Comparison of ENCODE assay signal across 18 cellular contexts in the genomic region with DNA sequence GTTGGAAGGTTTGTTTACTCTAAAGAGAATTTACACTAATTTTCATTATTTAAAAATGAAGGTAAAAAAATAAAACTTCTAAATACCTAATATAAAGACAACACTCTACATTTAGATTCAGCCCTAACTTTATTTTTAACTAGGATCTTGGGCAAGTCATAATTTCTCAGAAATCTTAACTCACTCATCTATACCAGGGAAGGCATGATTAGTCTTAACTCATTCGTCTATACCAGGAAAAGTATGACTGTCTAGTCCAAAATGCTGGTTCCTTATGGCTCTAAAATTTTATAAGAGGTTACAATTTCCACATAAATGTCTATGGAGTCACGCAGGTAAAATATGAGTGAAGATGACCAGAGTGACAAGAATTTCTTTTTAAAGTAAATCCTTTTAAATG. TPM values are rescaled to one million over a fixed set of nuclear protein-coding genes. Genes with fewer than 3 reads are reported as not detected.
DNase-seq lines count a peak whose midpoint lies in the region; ATAC-seq, FAIRE-seq and TF ChIP-seq lines count a peak whose summit lies in the region.
"Had no signal": no experiment of that assay in that cellular context is flagged by ENCODE, and none has a peak within 500 bp of the region (broad histone marks: within the 10 kb centered on the region; RNA-seq: fewer than 3 reads in every experiment).

No MANE protein-coding gene starts in this region.

- TF ChIP-seq EP300 in K562 (IDR thresholded peaks at IDR 0.05; ENCODE audit: low read length): no peak

- no peak overlapping the region; a peak in 1 of 4 replicates for H3K9ac ChIP-seq in K562 (ENCODE audit: insufficient read depth in 1 of 2, low read depth in 2 of 2, low read length in 2 of 2)

- no peaks in the 10 kb centered on the region for H3K27me3 ChIP-seq in K562 (ENCODE audit: control insufficient read depth in 2 of 2, insufficient read depth in 2 of 2, low read length in 2 of 2)

- H4K20me1 ChIP-seq in K562 (replicated peaks; ENCODE audit: control insufficient read depth, insufficient read depth, low read length): no peaks in the 10 kb centered on the region

- H3K36me3 ChIP-seq in K562 (ENCODE audit: control insufficient read depth, insufficient read depth, low read length): no peaks in the 10 kb centered on the region; the same call in 2 of the 3 replicates

- peak overlapping the region; percentile 8; the same call in 2 of the 3 replicates for H3K27ac ChIP-seq in K562 (ENCODE audit: extremely low read depth, low read depth, low read length)

- ATAC-seq in stimulated activated naive CD8-positive, alpha-beta T cell treated with anti-CD3 and anti-CD28 coated beads, Interleukin-15, amount 100 ng/mL, for 72 hours: no peak
- ATAC-seq in K562 (no peak), HG03175 (IDR thresholded peaks at IDR 0.05; ENCODE audit: unreplicated experiment) (no peak)
- peak; percentile 82 for ATAC-seq in stimulated activated effector memory CD8-positive, alpha-beta T cell treated with anti-CD3 and anti-CD28 coated beads, Interleukin-12 subunit alpha, Interleukin-12 subunit beta, amount 100 ng/mL, for 72 hours

- BruUV-seq in K562 (replicated peaks; lab: Mats Ljungman, UMichigan): no TSS peak

- in situ Hi-C loops in K562 (cut with MboI): no loop called here

- no peak for TF ChIP-seq POLR2A in K562 (conservative IDR thresholded peaks at IDR 0.05)

- peaks cover 0 to 44% of the 10 kb centered on the region in 2 experiments; a peak in 4 of 5 replicates for H3K4me1 ChIP-seq in K562 (replicated peaks in 1 of 2; ENCODE audit: control insufficient read depth in 2 of 2, insufficient read depth in 2 of 2, low read length in 2 of 2)

- peak overlapping the region; percentile 18; the same call in 1 of the 2 replicates for H2AFZ ChIP-seq in K562 (ENCODE audit: low read depth, low read length)

- H3K4me2 ChIP-seq in K562 (ENCODE audit: insufficient read depth, low read length): no peak overlapping the region

- TF ChIP-seq CTCF in K562 (IDR thresholded peaks at IDR 0.05 in 2 of 3, conservative IDR thresholded peaks at IDR 0.05 in 1 of 3; ENCODE audit: insufficient read depth in 2 of 3, low read depth in 1 of 3, low read length in 3 of 3): no peak

- peaks cover 10% of the 10 kb centered on the region for H3K36me3 Mint-ChIP-seq in stimulated activated naive CD8-positive, alpha-beta T cell treated with anti-CD3 and anti-CD28 coated beads, Interleukin-15, Interleukin-2, amounts not matched to agents 100 ng/mL and 50 ng/mL, for 24 hours (ENCODE audit: low read depth)
- H3K36me3 Mint-ChIP-seq in stimulated activated effector memory CD8-positive, alpha-beta T cell treated with anti-CD3 and anti-CD28 coated beads, Interleukin-12 subunit alpha, Interleukin-12 subunit beta, amount 100 ng/mL, for 72 hours: no peaks in the 10 kb centered on the region

- WGBS in K562 (ENCODE audit: insufficient coverage, low coverage, missing lambda C conversion rate): 42% methylated on average over 2 of the region's 2 CpGs

- no peaks in the 10 kb centered on the region for H3K4me1 Mint-ChIP-seq in stimulated activated naive CD8-positive, alpha-beta T cell treated with anti-CD3 and anti-CD28 coated beads, Interleukin-15, Interleukin-2, amounts not matched to agents 100 ng/mL and 50 ng/mL, for 24 hours (ENCODE audit: low read depth)
- H3K4me1 Mint-ChIP-seq in stimulated activated naive CD8-positive, alpha-beta T cell treated with anti-CD3 and anti-CD28 coated beads, Interleukin-15, amount 100 ng/mL, for 72 hours: peaks cover 6% of the 10 kb centered on the region
- H3K4me1 Mint-ChIP-seq in stimulated activated effector memory CD8-positive, alpha-beta T cell treated with anti-CD3 and anti-CD28 coated beads, Interleukin-12 subunit alpha, Interleukin-12 subunit beta, amount 100 ng/mL, for 72 hours: no peaks in the 10 kb centered on the region

- no peak for DNase-seq in stimulated activated naive CD8-positive, alpha-beta T cell treated with anti-CD3 and anti-CD28 coated beads, Interleukin-15, amount 100 ng/mL, for 72 hours
- DNase-seq in K562 (ENCODE audit: extremely low read depth in 1 of 4, low spot score in 3 of 4): no peak
- no peak for DNase-seq in stimulated activated effector memory CD8-positive, alpha-beta T cell treated with anti-CD3 and anti-CD28 coated beads, Interleukin-12 subunit alpha, Interleukin-12 subunit beta, amount 100 ng/mL, for 72 hours (ENCODE audit: low spot score in 2 of 2)
- no peak for DNase-seq in NK-92 (lab: John Stamatoyannopoulos, UW; ENCODE audit: unreplicated experiment)
- DNase-seq: C1 segment of cervical spinal cord; Calu3; CD4-positive, alpha-beta memory T cell; COR-L47; DMS53; DMS79 treated with DMSO at 0.1 percent for 48 hours; GF-D8; GOT3; HCEC 1CT had no signal

- H3K9me1 ChIP-seq in K562 (ENCODE audit: control insufficient read depth, insufficient read depth, low read length): no peaks in the 10 kb centered on the region

- peak overlapping the region; percentile 23 for H3K27ac Mint-ChIP-seq in stimulated activated naive CD8-positive, alpha-beta T cell treated with anti-CD3 and anti-CD28 coated beads, Interleukin-15, Interleukin-2, amounts not matched to agents 100 ng/mL and 50 ng/mL, for 24 hours
- H3K27ac Mint-ChIP-seq in stimulated activated naive CD8-positive, alpha-beta T cell treated with anti-CD3 and anti-CD28 coated beads, Interleukin-15, amount 100 ng/mL, for 72 hours: no peak overlapping the region
- H3K27ac Mint-ChIP-seq in stimulated activated effector memory CD8-positive, alpha-beta T cell treated with anti-CD3 and anti-CD28 coated beads, Interleukin-12 subunit alpha, Interleukin-12 subunit beta, amount 100 ng/mL, for 72 hours: peak overlapping the region; percentile 48
- H3K27ac Mint-ChIP-seq: CD4-positive, alpha-beta memory T cell had no signal

- no peak for TF ChIP-seq RAD21 in K562 (CRISPR knock-in tag; conservative IDR thresholded peaks at IDR 0.05 in 1 of 2, IDR thresholded peaks at IDR 0.05 in 1 of 2)

- H3K27me3 Mint-ChIP-seq in stimulated activated naive CD8-positive, alpha-beta T cell treated with anti-CD3 and anti-CD28 coated beads, Interleukin-15, Interleukin-2, amounts not matched to agents 100 ng/mL and 50 ng/mL, for 24 hours: no peaks in the 10 kb centered on the region
- H3K27me3 Mint-ChIP-seq in stimulated activated naive CD8-positive, alpha-beta T cell treated with anti-CD3 and anti-CD28 coated beads, Interleukin-15, amount 100 ng/mL, for 72 hours: no peaks in the 10 kb centered on the region
- H3K27me3 Mint-ChIP-seq: CD4-positive, alpha-beta memory T cell had no signal

- intact Hi-C loops in K562 (cut with micrococcal nuclease): no loop called here

- CTCF ChIA-PET in K562 (lab: Yijun Ruan, JAX; ENCODE audit: low intra/inter-chr PET ratio): no interaction called here

- no peak overlapping the region for H3K4me3 ChIP-seq in K562

- H3K9me3 Mint-ChIP-seq in stimulated activated naive CD8-positive, alpha-beta T cell treated with anti-CD3 and anti-CD28 coated beads, Interleukin-15, Interleukin-2, amounts not matched to agents 100 ng/mL and 50 ng/mL, for 24 hours: no peaks in the 10 kb centered on the region
- no peaks in the 10 kb centered on the region for H3K9me3 Mint-ChIP-seq in stimulated activated naive CD8-positive, alpha-beta T cell treated with anti-CD3 and anti-CD28 coated beads, Interleukin-15, amount 100 ng/mL, for 72 hours
- H3K9me3 Mint-ChIP-seq in stimulated activated effector memory CD8-positive, alpha-beta T cell treated with anti-CD3 and anti-CD28 coated beads, Interleukin-12 subunit alpha, Interleukin-12 subunit beta, amount 100 ng/mL, for 72 hours: no peaks in the 10 kb centered on the region
- H3K9me3 Mint-ChIP-seq: CD4-positive, alpha-beta memory T cell had no signal

- H3K4me3 Mint-ChIP-seq in stimulated activated naive CD8-positive, alpha-beta T cell treated with anti-CD3 and anti-CD28 coated beads, Interleukin-15, Interleukin-2, amounts not matched to agents 100 ng/mL and 50 ng/mL, for 24 hours: no peak overlapping the region
- no peak overlapping the region for H3K4me3 Mint-ChIP-seq in stimulated activated naive CD8-positive, alpha-beta T cell treated with anti-CD3 and anti-CD28 coated beads, Interleukin-15, amount 100 ng/mL, for 72 hours
- H3K4me3 Mint-ChIP-seq in stimulated activated effector memory CD8-positive, alpha-beta T cell treated with anti-CD3 and anti-CD28 coated beads, Interleukin-12 subunit alpha, Interleukin-12 subunit beta, amount 100 ng/mL, for 72 hours: no peak overlapping the region
- H3K4me3 Mint-ChIP-seq: CD4-positive, alpha-beta memory T cell had no signal

- no peaks in the 10 kb centered on the region for H3K9me3 ChIP-seq in K562 (replicated peaks; ENCODE audit: control insufficient read depth, insufficient read depth, low read depth, low read length)

- no peaks in the 10 kb centered on the region for H3K79me2 ChIP-seq in K562 (ENCODE audit: control insufficient read depth, insufficient read depth, low read length)

- POLR2A ChIA-PET in K562 (lab: Yijun Ruan, JAX): no interaction called here

- no peak for FAIRE-seq in K562 (lab: Jason Lieb, UNC)
- FAIRE-seq: GM12891, GM18507, H54 had no signal

RNA-seq across cellular contexts. Expression of gene POC1B, which starts 52.7 kb away (rescaled TPM):
- total RNA-seq in K562 (2011; cell fraction: chromatin; rRNA removed; ENCODE audit: low replicate concordance): 15.1 and 44.2 TPM in 2 replicates
- total RNA-seq in K562 (2011; cell fraction: nucleolus; rRNA removed): 8.5 and 10.4 TPM in 2 replicates
- total RNA-seq in K562 (2011; cell fraction: nucleoplasm; rRNA removed): 18.7 and 19.4 TPM in 2 replicates
- total RNA-seq in K562 (2014; rRNA removed) (8.1 and 9.7 TPM in 2 replicates), K562 (2014; rRNA removed; fragmentation: Illumina TruSeq; extraction: Trizol) (15.2 and 16.4 TPM in 2 replicates), K562 (2015; rRNA removed; fragmentation: Illumina TruSeq; extraction: Trizol) (11.2 and 13.5 TPM in 2 replicates), K562 (2021) (10.4 and 10.8 TPM in 2 replicates)
- polyA plus RNA-seq in K562 (2011; rRNA removed) (14.3 and 16.1 TPM in 2 replicates), K562 (2014; fragmentation: Illumina TruSeq; extraction: Trizol) (11.8 and 15.3 TPM in 2 replicates), K562 (2014; fragmentation: Nextera tagmentation; extraction: Ambion mirVana) (1 to 10 TPM; 4.5 to 7.8 TPM), K562 (2014; rRNA removed) (8.0 and 11.2 TPM in 2 replicates)
- 6.5 and 10.5 TPM in 2 replicates for polyA plus RNA-seq in K562 (2011; cell fraction: cytosol; rRNA removed)
- polyA plus RNA-seq in K562 (2011; cell fraction: nucleus; rRNA removed): 6.8 and 7.4 TPM in 2 replicates
- 10.1 and 18.5 TPM in 2 replicates for polyA plus RNA-seq in K562 (2012)
- 30.7 and 37.5 TPM in 2 replicates for polyA minus RNA-seq in K562 (2011; rRNA and poly(A)+ RNA removed)
- 8.6 and 10.8 TPM in 2 replicates for polyA minus RNA-seq in K562 (2011; cell fraction: cytosol; rRNA and poly(A)+ RNA removed)
- polyA minus RNA-seq in K562 (2011; cell fraction: nucleus; rRNA and poly(A)+ RNA removed): 15.1 and 21.1 TPM in 2 replicates

RNA-seq across cellular contexts. Expression of gene GALNT4, which starts 53.9 kb away (rescaled TPM):
- 4.4 and 11.7 TPM in 2 replicates for total RNA-seq in K562 (2011; cell fraction: chromatin; rRNA removed; ENCODE audit: low replicate concordance)
- total RNA-seq in K562 (2011; cell fraction: nucleolus; rRNA removed): 3.8 TPM in 2 replicates
- total RNA-seq in K562 (2011; cell fraction: nucleoplasm; rRNA removed): 6.3 and 6.6 TPM in 2 replicates
- total RNA-seq in K562 (2014; rRNA removed) (3.0 and 3.4 TPM in 2 replicates), K562 (2014; rRNA removed; fragmentation: Illumina TruSeq; extraction: Trizol) (4.6 and 5.9 TPM in 2 replicates), K562 (2015; rRNA removed; fragmentation: Illumina TruSeq; extraction: Trizol) (3.4 and 3.8 TPM in 2 replicates), K562 (2021) (3.4 and 3.5 TPM in 2 replicates)
- polyA plus RNA-seq in K562 (2011; rRNA removed) (1.6 and 1.9 TPM in 2 replicates), K562 (2014; fragmentation: Illumina TruSeq; extraction: Trizol) (2.3 and 2.5 TPM in 2 replicates), K562 (2014; fragmentation: Nextera tagmentation; extraction: Ambion mirVana) (1 to 10 TPM; 1.2 to 1.3 TPM), K562 (2014; rRNA removed) (1.7 and 3.6 TPM in 2 replicates)
- 0.30 and 1.2 TPM in 2 replicates for polyA plus RNA-seq in K562 (2011; cell fraction: cytosol; rRNA removed)
- 0.77 and 1.1 TPM in 2 replicates for polyA plus RNA-seq in K562 (2011; cell fraction: nucleus; rRNA removed)
- polyA plus RNA-seq in K562 (2012): 2.8 and 2.9 TPM in 2 replicates
- 3.7 and 4.5 TPM in 2 replicates for polyA minus RNA-seq in K562 (2011; rRNA and poly(A)+ RNA removed)
- polyA minus RNA-seq in K562 (2011; cell fraction: cytosol; rRNA and poly(A)+ RNA removed): 0.27 and 0.86 TPM in 2 replicates
- polyA minus RNA-seq in K562 (2011; cell fraction: nucleus; rRNA and poly(A)+ RNA removed): 2.3 and 4.7 TPM in 2 replicates

Comparison
In these comparisons a context has a peak if more than half of its experiments do, and no peak if none do; other contexts are left out.
1. H3K27ac Mint-ChIP-seq: peak in stimulated activated naive CD8-positive, alpha-beta T cell treated with anti-CD3 and anti-CD28 coated beads, Interleukin-15, Interleukin-2, amounts not matched to agents 100 ng/mL and 50 ng/mL, for 24 hours (single experiment) and stimulated activated effector memory CD8-positive, alpha-beta T cell treated with anti-CD3 and anti-CD28 coated beads, Interleukin-12 subunit alpha, Interleukin-12 subunit beta, amount 100 ng/mL, for 72 hours (single experiment); none in stimulated activated naive CD8-positive, alpha-beta T cell treated with anti-CD3 and anti-CD28 coated beads, Interleukin-15, amount 100 ng/mL, for 72 hours (0 of 2).